10 cellular contexts compared by ENCODE assay signal in the genomic region with DNA sequence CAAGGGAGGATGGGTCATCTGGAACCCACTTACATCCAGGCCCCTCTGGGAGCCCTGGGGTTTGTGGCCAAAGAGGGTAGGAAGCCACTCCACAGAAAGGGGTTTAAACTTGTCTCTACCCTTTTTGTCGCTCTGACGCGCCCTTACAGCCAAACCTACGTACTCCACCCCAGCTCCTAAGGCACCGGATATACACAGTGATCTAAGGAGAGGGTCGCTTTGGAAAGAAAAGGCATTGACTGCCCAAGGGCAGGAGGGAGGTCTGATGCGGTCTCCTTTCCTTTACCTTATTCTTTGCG. TPM values are rescaled to one million over a fixed set of nuclear protein-coding genes. Genes with fewer than 3 reads are reported as not detected.
A peak's percentile ranks its signal among the peaks of the same experiment; 100 is the strongest.
DNase-seq lines count a peak whose midpoint lies in the region; ATAC-seq and TF ChIP-seq lines count a peak whose summit lies in the region.
"Had no signal": no experiment of that assay in that cellular context is flagged by ENCODE, and none has a peak within 500 bp of the region (broad histone marks: within the 10 kb centered on the region; RNA-seq: fewer than 3 reads in every experiment).

No MANE protein-coding gene starts in this region.

- peaks cover 42% of the 10 kb centered on the region for H3K27me3 Mint-ChIP-seq in activated naive CD4-positive, alpha-beta T cell treated with anti-CD3 and anti-CD28 coated beads, Interleukin-2, amount 50 U/mL, for 24 hours
- peaks cover 39% of the 10 kb centered on the region for H3K27me3 Mint-ChIP-seq in activated naive CD4-positive, alpha-beta T cell treated with anti-CD3 and anti-CD28 coated beads for 36 hours (ENCODE audit: low read depth)
- peaks cover 24% of the 10 kb centered on the region for H3K27me3 Mint-ChIP-seq in nephron progenitor cell (ENCODE audit: low read depth, poor library complexity)

- no peak for DNase-seq in activated naive CD4-positive, alpha-beta T cell treated with anti-CD3 and anti-CD28 coated beads for 36 hours
- DNase-seq in nephron progenitor cell, result no peak
- peak in 1 of 2 donors; percentile 15 for DNase-seq in uterus
- DNase-seq in MV-4-11 (lab: John Stamatoyannopoulos, UW), result no peak
- DNase-seq in activated CD4-positive, alpha-beta T cell treated with anti-CD3 and anti-CD28 coated beads for 48 hours, result no peak
- DNase-seq: NCI-H1417 treated with DMSO at 0.1 percent for 48 hours had no signal

- peak overlapping the region; percentile 64 for H3K4me3 Mint-ChIP-seq in activated naive CD4-positive, alpha-beta T cell treated with anti-CD3 and anti-CD28 coated beads, Interleukin-2, amount 50 U/mL, for 24 hours
- H3K4me3 Mint-ChIP-seq in activated naive CD4-positive, alpha-beta T cell treated with anti-CD3 and anti-CD28 coated beads for 36 hours, result no peak overlapping the region
- H3K4me3 Mint-ChIP-seq in nephron progenitor cell, result peak overlapping the region; percentile 75

- H3K4me3 ChIP-seq in uterus, result peak overlapping the region; percentile 59 to 89

- no peaks in the 10 kb centered on the region for H3K9me3 ChIP-seq in uterus
- H3K9me3 ChIP-seq: BE2C had no signal

- H3K27ac ChIP-seq in uterus, result peak overlapping the region; percentile 78 to 86

- no peaks in the 10 kb centered on the region for H3K4me1 ChIP-seq in uterus
- H3K4me1 ChIP-seq: BE2C had no signal

- H3K4me1 Mint-ChIP-seq in activated naive CD4-positive, alpha-beta T cell treated with anti-CD3 and anti-CD28 coated beads, Interleukin-2, amount 50 U/mL, for 24 hours, result peaks cover 8% of the 10 kb centered on the region
- H3K4me1 Mint-ChIP-seq in activated naive CD4-positive, alpha-beta T cell treated with anti-CD3 and anti-CD28 coated beads for 36 hours (ENCODE audit: low read depth), result peaks cover 7% of the 10 kb centered on the region
- H3K4me1 Mint-ChIP-seq in nephron progenitor cell, result peaks cover 25% of the 10 kb centered on the region

- H3K9me3 Mint-ChIP-seq in activated naive CD4-positive, alpha-beta T cell treated with anti-CD3 and anti-CD28 coated beads, Interleukin-2, amount 50 U/mL, for 24 hours, result peaks cover 10% of the 10 kb centered on the region
- no peaks in the 10 kb centered on the region for H3K9me3 Mint-ChIP-seq in activated naive CD4-positive, alpha-beta T cell treated with anti-CD3 and anti-CD28 coated beads for 36 hours
- H3K9me3 Mint-ChIP-seq in nephron progenitor cell, result no peaks in the 10 kb centered on the region

- TF ChIP-seq CTCF in nephron progenitor cell (IDR thresholded peaks at IDR 0.05) (no peak), uterus (IDR thresholded peaks at IDR 0.05) (no peak)

- intact Hi-C loops in activated naive CD4-positive, alpha-beta T cell treated with anti-CD3 and anti-CD28 coated beads for 36 hours (cut with micrococcal nuclease), result no loop called here
- intact Hi-C loops in uterus (cut with DNase I; ENCODE audit: low total_unique reads), result no loop called here

- CTCF ChIA-PET in activated naive CD4-positive, alpha-beta T cell treated with anti-CD3 and anti-CD28 coated beads for 36 hours (lab: Charles Lee), result no interaction called here

- H3K27ac Mint-ChIP-seq in activated naive CD4-positive, alpha-beta T cell treated with anti-CD3 and anti-CD28 coated beads, Interleukin-2, amount 50 U/mL, for 24 hours, result no peak overlapping the region
- no peak overlapping the region for H3K27ac Mint-ChIP-seq in activated naive CD4-positive, alpha-beta T cell treated with anti-CD3 and anti-CD28 coated beads for 36 hours
- H3K27ac Mint-ChIP-seq in nephron progenitor cell, result no peak overlapping the region

- no peak for TF ChIP-seq POLR2A in uterus (IDR thresholded peaks at IDR 0.05)

- H3K36me3 Mint-ChIP-seq in activated naive CD4-positive, alpha-beta T cell treated with anti-CD3 and anti-CD28 coated beads, Interleukin-2, amount 50 U/mL, for 24 hours, result no peaks in the 10 kb centered on the region
- H3K36me3 Mint-ChIP-seq in activated naive CD4-positive, alpha-beta T cell treated with anti-CD3 and anti-CD28 coated beads for 36 hours (ENCODE audit: low read depth), result no peaks in the 10 kb centered on the region
- H3K36me3 Mint-ChIP-seq in nephron progenitor cell (ENCODE audit: low read depth), result no peaks in the 10 kb centered on the region

- no peaks in the 10 kb centered on the region for H3K27me3 ChIP-seq in uterus

- ATAC-seq in esophagus mucosa (peak; percentile 11), HG02970 (IDR thresholded peaks at IDR 0.05; ENCODE audit: low FRiP score, unreplicated experiment) (no peak)

- no peaks in the 10 kb centered on the region for H3K36me3 ChIP-seq in uterus
- H3K36me3 ChIP-seq: BE2C had no signal

RNA-seq across cellular contexts. Expression of a gene that starts 0.6 kb away (rescaled TPM):
- not detected for total RNA-seq in activated naive CD4-positive, alpha-beta T cell treated with anti-CD3 and anti-CD28 coated beads for 36 hours
- 0.56 TPM for total RNA-seq in esophagus mucosa
- 10 to 100 TPM in 3 of 4 donors, 1 to 10 TPM in 1; 6.4 to 47.9 (median 31.5) TPM for total RNA-seq in uterus
